1 cellular context compared by ENCODE assay signal in the genomic region with DNA sequence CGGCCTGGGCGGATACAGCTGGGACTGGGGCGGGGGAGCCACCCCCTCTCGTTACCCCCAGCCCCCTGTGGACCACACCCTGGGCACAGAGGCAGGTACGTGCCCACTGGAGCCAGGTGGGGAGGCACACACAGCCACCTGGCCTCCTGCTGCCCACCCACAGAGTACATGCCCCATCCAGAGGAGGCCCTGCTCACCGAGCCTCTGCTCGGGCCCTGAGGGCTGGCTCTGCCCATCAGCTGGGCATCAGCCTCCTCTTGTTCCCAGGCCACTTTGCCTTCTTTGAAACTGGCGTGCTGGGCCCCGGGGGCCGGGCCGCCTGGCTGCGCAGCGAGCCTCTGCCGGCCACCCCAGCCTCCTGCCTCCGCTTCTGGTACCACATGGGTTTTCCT.
TF ChIP-seq lines count a peak whose summit lies in the region.

No MANE protein-coding gene starts in this region.

TF ChIP-seq in IMR-90, 13 proteins besides CTCF, POLR2A, EP300 and RAD21:
- TF ChIP-seq CEBPB (IDR thresholded peaks at IDR 0.05; ENCODE audit: low read depth, low read length), result no peak
- TF ChIP-seq, protein P1, sequence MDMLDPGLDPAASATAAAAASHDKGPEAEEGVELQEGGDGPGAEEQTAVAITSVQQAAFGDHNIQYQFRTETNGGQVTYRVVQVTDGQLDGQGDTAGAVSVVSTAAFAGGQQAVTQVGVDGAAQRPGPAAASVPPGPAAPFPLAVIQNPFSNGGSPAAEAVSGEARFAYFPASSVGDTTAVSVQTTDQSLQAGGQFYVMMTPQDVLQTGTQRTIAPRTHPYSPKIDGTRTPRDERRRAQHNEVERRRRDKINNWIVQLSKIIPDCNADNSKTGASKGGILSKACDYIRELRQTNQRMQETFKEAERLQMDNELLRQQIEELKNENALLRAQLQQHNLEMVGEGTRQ (IDR thresholded peaks at IDR 0.05; ENCODE audit: low read depth, low read length), result no peak
- TF ChIP-seq RCOR1 (IDR thresholded peaks at IDR 0.05; ENCODE audit: insufficient replicate concordance, low read length), result no peak
- TF ChIP-seq CHD1 (IDR thresholded peaks at IDR 0.05; ENCODE audit: low read depth, low read length), result no peak
TF ChIP-seq in IMR-90: peak in this region for 0.
